In the genomic region with DNA sequence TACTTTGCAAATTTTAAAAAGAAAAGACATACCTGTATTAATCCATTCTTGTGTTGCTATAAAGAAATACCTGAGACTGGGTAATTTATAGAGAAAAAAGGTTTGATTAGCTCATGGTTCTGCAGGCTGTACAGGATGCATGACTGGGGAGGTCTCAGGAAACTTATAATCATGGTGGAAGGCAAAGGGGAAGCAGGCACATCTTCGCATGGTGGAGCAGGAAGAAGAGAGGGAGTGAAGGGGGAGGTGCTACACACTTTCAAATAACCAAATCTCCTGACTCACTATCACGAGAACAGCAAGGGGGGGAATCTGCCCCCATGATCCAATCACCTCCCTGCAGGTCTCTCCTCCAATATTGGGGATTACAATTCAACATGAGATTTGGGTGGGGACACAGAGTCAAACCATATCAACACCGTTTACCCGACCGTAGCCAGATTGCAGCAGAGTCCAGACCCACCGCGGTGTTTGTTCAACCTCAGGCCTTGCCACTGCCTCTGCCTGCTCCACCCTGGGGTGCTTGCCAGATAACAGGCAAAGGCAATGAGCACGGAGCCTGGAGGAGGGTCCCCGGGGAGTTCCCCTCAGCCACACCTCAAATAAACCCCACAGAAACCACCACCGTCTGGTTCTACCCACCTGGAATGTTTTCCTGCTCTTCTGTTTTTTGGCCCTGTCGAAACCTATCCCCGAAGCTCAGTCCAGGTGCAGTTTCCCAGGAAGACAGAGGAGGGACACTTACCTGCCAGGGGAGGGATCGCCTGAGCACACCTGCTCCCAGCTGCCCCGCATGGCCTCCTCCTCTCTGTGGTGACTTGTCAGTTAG, we compare ENCODE assay signal across 16 cellular contexts.
DNase-seq lines count a peak whose midpoint lies in the region; ATAC-seq, FAIRE-seq and TF ChIP-seq lines count a peak whose summit lies in the region.
"Had no signal": no experiment of that assay in that cellular context is flagged by ENCODE, and none has a peak within 500 bp of the region (broad histone marks: within the 10 kb centered on the region; RNA-seq: fewer than 3 reads in every experiment).

No MANE protein-coding gene starts in this region.

- CTCF ChIA-PET in H1 (lab: Charles Lee; ENCODE audit: partially characterized antibody) = interaction anchor here (0.6 to 1.1 kb wide), 3 partner anchors 27 to 61 kb away, joined by 3 to 5 read pairs (median 4); no protein-coding TSS in a partner anchor

- H3K9me3 ChIP-seq in H1 (ENCODE audit: insufficient read depth in 2 of 2, low read depth in 1 of 2, low read length in 1 of 2) = no peaks in the 10 kb centered on the region; a peak in 1 of 4 replicates
- H3K9me3 ChIP-seq in pancreas = no peaks in the 10 kb centered on the region
- H3K9me3 ChIP-seq: adrenal gland, psoas muscle had no signal

- H2BK12ac ChIP-seq in H1 (ENCODE audit: low read depth, low read length) = peak overlapping the region; percentile 43; the same call in 1 of the 2 replicates

- no peak overlapping the region for H3K9ac ChIP-seq in H1 (replicated peaks in 1 of 4; ENCODE audit: extremely low read depth in 1 of 4, low read depth in 3 of 4, low read length in 3 of 4)

- intact Hi-C loops in pancreas (cut with DNase I) = no loop called here

- H2BK5ac ChIP-seq in H1 (ENCODE audit: low read depth, low read length) = 0 out of 2 replicates have a peak overlapping the region, but pooled peaks have one; percentile 9

- no peak overlapping the region for H2BK20ac ChIP-seq in H1 (ENCODE audit: low read length)

- POLR2A ChIA-PET in H1 (lab: Charles Lee; ENCODE audit: partially characterized antibody) = interaction anchor here (0.6 kb wide), 1 partner anchor 118 kb away, joined by 3 read pairs; no protein-coding TSS in a partner anchor

- H3K79me1 ChIP-seq in H1 (ENCODE audit: low read depth, low read length) = no peaks in the 10 kb centered on the region

- no peak overlapping the region for H3K56ac ChIP-seq in H1 (replicated peaks; ENCODE audit: insufficient read length, low read depth, low read length)

- TF ChIP-seq POLR2A in H1 (IDR thresholded peaks at IDR 0.05; ENCODE audit: control extremely low read depth in 1 of 2, low read depth in 2 of 2, low read length in 2 of 2) = no peak

- H3K18ac ChIP-seq in H1 (ENCODE audit: extremely low read depth, low read length) = no peak overlapping the region

- TF ChIP-seq RAD21 in H1 (IDR thresholded peaks at IDR 0.05 in 1 of 2, conservative IDR thresholded peaks at IDR 0.05 in 1 of 2; ENCODE audit: low read depth in 2 of 2, low read length in 2 of 2) = peak in 1 of 2 experiments; percentile 25; a peak in 1 of 4 replicates

- TF ChIP-seq EP300 in H1 (IDR thresholded peaks at IDR 0.05; ENCODE audit: borderline replicate concordance in 1 of 2, low read depth in 2 of 2, low read length in 2 of 2) = no peak

- H3K4me3 ChIP-seq in H7 (ENCODE audit: insufficient read depth, low read depth, low read length) (no peak overlapping the region), H1 (ENCODE audit: extremely low read depth in 1 of 4, insufficient read depth in 2 of 4, low read depth in 3 of 4, low read length in 4 of 4) (no peak overlapping the region), pancreas (no peak overlapping the region)
- H3K4me3 ChIP-seq: adrenal gland, psoas muscle had no signal

- H3K14ac ChIP-seq in H1 (ENCODE audit: insufficient read length) = no peak overlapping the region

- FAIRE-seq in H1 (lab: Jason Lieb, UNC) = no peak
- no peak for FAIRE-seq in pancreas (lab: Jason Lieb, UNC)
- FAIRE-seq: G401.6 had no signal

- peaks cover 5% of the 10 kb centered on the region; the same call in 1 of the 2 replicates for H3K23me2 ChIP-seq in H1 (ENCODE audit: low read depth, low read length)

- H4K5ac ChIP-seq in H1 (ENCODE audit: insufficient read length, low read depth, low read length) = no peak overlapping the region

- no peak overlapping the region for H3K4ac ChIP-seq in H1 (replicated peaks; ENCODE audit: insufficient read length, low read depth, low read length)

- peak; percentile 21 to 39 (median 32) for ATAC-seq in pancreas
- ATAC-seq: psoas muscle had no signal

- no peak overlapping the region for H3K23ac ChIP-seq in H1 (ENCODE audit: insufficient read length)

- no peak overlapping the region for H2BK120ac ChIP-seq in H1 (replicated peaks; ENCODE audit: low read depth, low read length)

- H3K27ac ChIP-seq in H1 (ENCODE audit: low read depth, low read length) (no peak overlapping the region), pancreas (peak overlapping the region; percentile 9 to 87 (median 58)), caudate nucleus (ENCODE audit: low read depth, low read length) (no peak overlapping the region)

- TF ChIP-seq CTCF in H1 (IDR thresholded peaks at IDR 0.05; ENCODE audit: control extremely low read depth in 1 of 3, insufficient read depth in 1 of 3, low read depth in 1 of 3, low read length in 3 of 3) (peak in 2 of 3 experiments; percentile 18 to 25; a peak in 2 of 4 replicates), pancreas (IDR thresholded peaks at IDR 0.05) (no peak)

- peak; percentile 68 for DNase-seq in H7
- peak; percentile 38 for DNase-seq in NCI-H2107 (lab: John Stamatoyannopoulos, UW)
- DNase-seq in H1 (ENCODE audit: low read depth in 1 of 2, low spot score in 2 of 2) = no peak
- DNase-seq in pancreas = peak in 1 of 6 donors; percentile 54
- no peak for DNase-seq in activated CD4-positive, alpha-beta T cell treated with anti-CD3 and anti-CD28 coated beads for 48 hours
- DNase-seq in kidney tubule cell (ENCODE audit: low spot score) = no peak
- DNase-seq in caudate nucleus (lab: John Stamatoyannopoulos, UW) = no peak
- DNase-seq: activated CD4-positive, alpha-beta T cell treated with anti-CD3 and anti-CD28 coated beads, Interleukin-2, amount 50 U/mL, for 48 hours; adrenal gland; CD4-positive, CD25-positive, alpha-beta regulatory T cell; kidney glomerular epithelial cell; naive B cell; NCI-H1436; psoas muscle; T-helper 9 cell had no signal

- no peaks in the 10 kb centered on the region for H3K79me2 ChIP-seq in H1 (ENCODE audit: control insufficient read depth in 1 of 2, insufficient read depth in 2 of 2, low read length in 2 of 2)

- H4K91ac ChIP-seq in H1 (replicated peaks; ENCODE audit: insufficient read length, low read length) = no peak overlapping the region

- no peak overlapping the region for H2BK15ac ChIP-seq in H1 (ENCODE audit: low read length)

- H3K27me3 ChIP-seq in H7 (ENCODE audit: control insufficient read depth, insufficient read depth, low read length) = peaks cover 2% of the 10 kb centered on the region
- H3K27me3 ChIP-seq in H1 (replicated peaks in 1 of 4; ENCODE audit: control insufficient read depth in 3 of 4, extremely low read depth in 1 of 4, insufficient read depth in 3 of 4, low read length in 3 of 4) = peaks cover 0 to 15% (median 6%) of the 10 kb centered on the region in 4 experiments; a peak in 4 of 7 replicates
- no peaks in the 10 kb centered on the region for H3K27me3 ChIP-seq in pancreas
- H3K27me3 ChIP-seq: adrenal gland had no signal

- no peak overlapping the region for H3K4me2 ChIP-seq in H1 (ENCODE audit: insufficient read depth in 1 of 2, low read depth in 2 of 2, low read length in 2 of 2)

- H3K4me1 ChIP-seq in H1 (replicated peaks in 1 of 4; ENCODE audit: control insufficient read depth in 3 of 4, insufficient read depth in 4 of 4, low read length in 3 of 4) (peaks cover 0 to 15% (median 2%) of the 10 kb centered on the region in 4 experiments; a peak in 5 of 7 replicates), pancreas (peaks cover 0 to 13% (median 0%) of the 10 kb centered on the region in 3 donors)

- no peak overlapping the region for H4K8ac ChIP-seq in H1 (ENCODE audit: extremely low read depth, insufficient read depth, low read length)

- no peak overlapping the region for H2AK5ac ChIP-seq in H1 (ENCODE audit: low read depth, low read length)

- peaks cover 0 to 1% of the 10 kb centered on the region in 2 experiments for H4K20me1 ChIP-seq in H1 (replicated peaks in 1 of 2; ENCODE audit: control insufficient read depth in 1 of 2, insufficient read depth in 2 of 2, low read length in 2 of 2)

- H3K36me3 ChIP-seq in H7 (replicated peaks; ENCODE audit: control insufficient read depth, insufficient read depth, low read length) (no peaks in the 10 kb centered on the region), H1 (ENCODE audit: control insufficient read depth in 2 of 4, insufficient read depth in 4 of 4, low read length in 3 of 4) (no peaks in the 10 kb centered on the region), pancreas (no peaks in the 10 kb centered on the region)
- H3K36me3 ChIP-seq: adrenal gland had no signal

- no peak overlapping the region for H2AFZ ChIP-seq in H1 (ENCODE audit: low read length)

- WGBS in H1 (ENCODE audit: extremely low coverage in 1 of 2, insufficient coverage in 1 of 2, insufficient read length in 1 of 2, insufficient replicate concordance in 2 of 2, low coverage in 1 of 2, low lambda C conversion rate in 2 of 2, missing lambda C conversion rate in 1 of 2), 2 experiments = 86% methylated on average over 14 of the region's 14 CpGs; no CpG with 5 or more reads in 1 of the 2 experiments
- WGBS in pancreas, 2 donors = 40 to 45% methylated on average over 14 of the region's 14 CpGs

TF ChIP-seq in H1, 55 proteins besides CTCF, POLR2A, EP300 and RAD21 (continues in another document):
- TF ChIP-seq RNF2 (IDR thresholded peaks at IDR 0.05; ENCODE audit: borderline replicate concordance, low read depth, low read length, missing control alignments, poor library complexity, severe bottlenecking) (no peak), CBX5 (IDR thresholded peaks at IDR 0.05; ENCODE audit: low read depth, low read length) (no peak), YY1 (IDR thresholded peaks at IDR 0.05; ENCODE audit: low read depth, low read length) (no peak), RBBP5 (IDR thresholded peaks at IDR 0.05; ENCODE audit: borderline replicate concordance, low read depth, low read length) (no peak), BACH1 (IDR thresholded peaks at IDR 0.05; ENCODE audit: low read length) (no peak)
- TF ChIP-seq, protein P1, sequence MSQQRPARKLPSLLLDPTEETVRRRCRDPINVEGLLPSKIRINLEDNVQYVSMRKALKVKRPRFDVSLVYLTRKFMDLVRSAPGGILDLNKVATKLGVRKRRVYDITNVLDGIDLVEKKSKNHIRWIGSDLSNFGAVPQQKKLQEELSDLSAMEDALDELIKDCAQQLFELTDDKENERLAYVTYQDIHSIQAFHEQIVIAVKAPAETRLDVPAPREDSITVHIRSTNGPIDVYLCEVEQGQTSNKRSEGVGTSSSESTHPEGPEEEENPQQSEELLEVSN (IDR thresholded peaks at IDR 0.05) = no peak
- TF ChIP-seq, protein P2, sequence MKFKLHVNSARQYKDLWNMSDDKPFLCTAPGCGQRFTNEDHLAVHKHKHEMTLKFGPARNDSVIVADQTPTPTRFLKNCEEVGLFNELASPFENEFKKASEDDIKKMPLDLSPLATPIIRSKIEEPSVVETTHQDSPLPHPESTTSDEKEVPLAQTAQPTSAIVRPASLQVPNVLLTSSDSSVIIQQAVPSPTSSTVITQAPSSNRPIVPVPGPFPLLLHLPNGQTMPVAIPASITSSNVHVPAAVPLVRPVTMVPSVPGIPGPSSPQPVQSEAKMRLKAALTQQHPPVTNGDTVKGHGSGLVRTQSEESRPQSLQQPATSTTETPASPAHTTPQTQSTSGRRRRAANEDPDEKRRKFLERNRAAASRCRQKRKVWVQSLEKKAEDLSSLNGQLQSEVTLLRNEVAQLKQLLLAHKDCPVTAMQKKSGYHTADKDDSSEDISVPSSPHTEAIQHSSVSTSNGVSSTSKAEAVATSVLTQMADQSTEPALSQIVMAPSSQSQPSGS (IDR thresholded peaks at IDR 0.05; ENCODE audit: low read length) = no peak

Comparison
In these comparisons a context has a peak if more than half of its experiments do, and no peak if none do; other contexts are left out.
1. DNase-seq: peak in H7 (single experiment) and NCI-H2107 (single experiment); none in H1 (0 of 2), activated CD4-positive, alpha-beta T cell treated with anti-CD3 and anti-CD28 coated beads for 48 hours (single experiment), kidney tubule cell (single experiment) and caudate nucleus (0 of 61).
2. H3K27ac ChIP-seq: peak in pancreas (4 of 4); none in H1 (single experiment) and caudate nucleus (single experiment).
3. CTCF ChIP-seq: peak in H1 (2 of 3); none in pancreas (0 of 4).